ENCODE assay signal across 8 cellular contexts in genomic region chr9:70258692-70259511, GRCh38. TPM values are rescaled to one million over a fixed set of nuclear protein-coding genes. Genes with fewer than 3 reads are reported as not detected.
A peak's percentile ranks its signal among the peaks of the same experiment; 100 is the strongest.
DNase-seq lines count a peak whose midpoint lies in the region; ATAC-seq and TF ChIP-seq lines count a peak whose summit lies in the region.

Gene SMC5, plus strand, starts transcription at chr9:70258978. Its CDS starts 101 bp downstream, at chr9:70259079.

- H3K4me2 ChIP-seq in neural progenitor cell, result peak within 1 kb of the TSS; percentile 85

- H3K9ac ChIP-seq in neural progenitor cell (peak within 1 kb of the TSS; percentile 77), stomach smooth muscle (ENCODE audit: low read length in 2 of 2) (peak within 1 kb of the TSS; percentile 96 to 97)

- peaks cover 26% of the 10 kb centered on the region for H3K36me3 Mint-ChIP-seq in neural progenitor cell

- peak within 1 kb of the TSS; percentile 98 for H3K4me3 Mint-ChIP-seq in neural progenitor cell

- peak within 1 kb of the TSS; percentile 97 for H3K27ac Mint-ChIP-seq in neural progenitor cell

- H3F3A ChIP-seq in neural progenitor cell (ENCODE audit: low read depth), result peaks cover 18% of the 10 kb centered on the region

- peaks cover 69% of the 10 kb centered on the region for H3K4me1 Mint-ChIP-seq in neural progenitor cell

- peak within 1 kb of the TSS; percentile 81 for H3K27ac ChIP-seq in SJSA1
- H3K27ac ChIP-seq in foreskin keratinocyte, result peak within 1 kb of the TSS; percentile 89
- peak within 1 kb of the TSS; percentile 72 for H3K27ac ChIP-seq in neural progenitor cell
- peak within 1 kb of the TSS; percentile 97 for H3K27ac ChIP-seq in stomach smooth muscle (ENCODE audit: low read length)

- H3K9me3 Mint-ChIP-seq in neural progenitor cell, result no peaks in the 10 kb centered on the region

- no peak for TF ChIP-seq CTCF in HFF-Myc (IDR thresholded peaks at IDR 0.05; ENCODE audit: low read depth, low read length, missing control alignments)
- no peak for TF ChIP-seq CTCF in foreskin keratinocyte (conservative IDR thresholded peaks at IDR 0.05)
- no peak for TF ChIP-seq CTCF in neural progenitor cell (IDR thresholded peaks at IDR 0.05)

- H4K20me1 ChIP-seq in neural progenitor cell (ENCODE audit: low read depth), result peaks cover 45% of the 10 kb centered on the region

- peak; percentile 81 for ATAC-seq in foreskin keratinocyte

- peaks cover 2% of the 10 kb centered on the region for H3K27me3 Mint-ChIP-seq in neural progenitor cell (ENCODE audit: insufficient read depth, low read depth)

- peaks cover 46% of the 10 kb centered on the region for H3K36me3 ChIP-seq in SJSA1
- H3K36me3 ChIP-seq in neural progenitor cell, result peaks cover under 1% of the 10 kb centered on the region
- H3K36me3 ChIP-seq in stomach smooth muscle (ENCODE audit: control insufficient read depth in 2 of 2, insufficient read depth in 2 of 2, low read length in 2 of 2), result peaks cover 3 to 5% of the 10 kb centered on the region in 2 donors

- H3K27me3 ChIP-seq in SJSA1 (replicated peaks), result no peaks in the 10 kb centered on the region
- H3K27me3 ChIP-seq in foreskin keratinocyte, result no peaks in the 10 kb centered on the region
- H3K27me3 ChIP-seq in neural progenitor cell, result no peaks in the 10 kb centered on the region
- no peaks in the 10 kb centered on the region for H3K27me3 ChIP-seq in stomach smooth muscle (ENCODE audit: control insufficient read depth in 1 of 2, insufficient read depth in 2 of 2, low read length in 2 of 2)

- H3K4me3 ChIP-seq in HFF-Myc (replicated peaks; ENCODE audit: low read depth, low read length) (peak within 1 kb of the TSS; percentile 90), SJSA1 (peak within 1 kb of the TSS; percentile 67), neural progenitor cell (peak within 1 kb of the TSS; percentile 84), stomach smooth muscle (ENCODE audit: low read length in 2 of 2) (peak within 1 kb of the TSS; percentile 97)

- DNase-seq in GM04503 (ENCODE audit: low read depth), result peak; percentile 59
- peak; percentile 54 for DNase-seq in HFF-Myc (ENCODE audit: extremely low read depth, low read depth)
- peak; percentile 85 for DNase-seq in MV-4-11 (lab: John Stamatoyannopoulos, UW)
- DNase-seq in SJSA1 (ENCODE audit: low read depth in 1 of 2, low spot score in 2 of 2), result peak; percentile 87 to 91
- DNase-seq in activated naive CD4-positive, alpha-beta T cell (lab: John Stamatoyannopoulos, UW), result peak; percentile 64 to 86 (median 78)
- DNase-seq in foreskin keratinocyte, result peak; percentile 79 to 87
- DNase-seq in neural progenitor cell (ENCODE audit: low spot score), result peak; percentile 93

- peak within 1 kb of the TSS; percentile 57 for H2AFZ ChIP-seq in neural progenitor cell (replicated peaks)

- H3K79me2 ChIP-seq in neural progenitor cell (ENCODE audit: low read depth), result peaks cover 51% of the 10 kb centered on the region

- H3K9me3 ChIP-seq in SJSA1 (replicated peaks), result no peaks in the 10 kb centered on the region
- H3K9me3 ChIP-seq in neural progenitor cell (ENCODE audit: low read depth), result no peaks in the 10 kb centered on the region
- H3K9me3 ChIP-seq in stomach smooth muscle (ENCODE audit: control insufficient read depth in 2 of 2, low read length in 2 of 2), result no peaks in the 10 kb centered on the region

- peaks cover 41% of the 10 kb centered on the region for H3K4me1 ChIP-seq in SJSA1 (replicated peaks)
- peaks cover 51% of the 10 kb centered on the region for H3K4me1 ChIP-seq in foreskin keratinocyte
- peaks cover 21% of the 10 kb centered on the region for H3K4me1 ChIP-seq in neural progenitor cell
- peaks cover 38% of the 10 kb centered on the region for H3K4me1 ChIP-seq in stomach smooth muscle (ENCODE audit: control insufficient read depth, insufficient read depth, low read length)

RNA-seq across cellular contexts. Expression of gene SMC5, which starts in this region (rescaled TPM):
- 21.5 and 30.2 TPM in 2 replicates for total RNA-seq in SJSA1 (2014; rRNA removed; shearing (Covaris generic))
- total RNA-seq in foreskin keratinocyte, result 28.2 and 30.5 TPM in 2 replicates
- 5.2 and 6.4 TPM in 2 replicates for polyA plus RNA-seq in foreskin keratinocyte
- total RNA-seq in neural progenitor cell (ENCODE audit: low replicate concordance), result 35.2 and 63.1 TPM in 2 replicates

Comparison
In these comparisons a context has a peak if more than half of its experiments do, and no peak if none do; other contexts are left out.
1. Peak in every context shown above with its lines: DNase-seq, ATAC-seq, H3K4me3 ChIP-seq and H3K27ac ChIP-seq.